11 cellular contexts compared by ENCODE assay signal in the genomic region with DNA sequence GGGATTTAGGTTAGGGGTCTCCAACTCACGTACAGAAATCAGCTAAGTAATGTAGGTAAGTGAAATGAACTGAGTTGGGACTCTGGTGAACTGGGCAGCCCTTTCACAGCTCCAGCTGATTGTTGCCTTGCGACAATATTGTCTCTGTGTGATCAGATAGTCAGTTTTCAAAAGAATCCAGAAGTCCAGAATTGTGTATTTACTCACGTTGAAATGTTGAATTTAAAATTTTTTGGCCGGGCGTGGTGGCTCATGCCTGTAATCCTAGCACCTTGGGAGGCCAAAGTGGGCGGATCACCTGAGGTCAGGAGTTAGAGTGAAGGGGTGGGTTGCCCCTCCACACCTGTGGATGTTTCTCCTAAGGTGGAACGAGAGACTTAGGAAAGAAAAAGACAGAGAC. TPM values are rescaled to one million over a fixed set of nuclear protein-coding genes. Genes with fewer than 3 reads are reported as not detected.
DNase-seq lines count a peak whose midpoint lies in the region; ATAC-seq and TF ChIP-seq lines count a peak whose summit lies in the region.
"Had no signal": no experiment of that assay in that cellular context is flagged by ENCODE, and none has a peak within 500 bp of the region (broad histone marks: within the 10 kb centered on the region; RNA-seq: fewer than 3 reads in every experiment).

No MANE protein-coding gene starts in this region.

- dilution Hi-C loops in mammary epithelial cell (cut with HindIII; ENCODE audit: low sequenced_read_pairs), result loop anchor here (25.0 kb wide), 1 partner anchor 471 kb away; no protein-coding TSS in a partner anchor

- H3K9me3 ChIP-seq in Loucy (ENCODE audit: insufficient read depth, low read depth, low read length) (no peaks in the 10 kb centered on the region), mammary epithelial cell (replicated peaks; ENCODE audit: insufficient read depth, low read length) (no peaks in the 10 kb centered on the region)

- peaks cover 20% of the 10 kb centered on the region for H3K36me3 ChIP-seq in Loucy (ENCODE audit: insufficient read depth, low read length)
- H3K36me3 ChIP-seq in mammary epithelial cell (ENCODE audit: insufficient read depth, low read length), result peaks cover 18% of the 10 kb centered on the region

- H3K27me3 ChIP-seq in Loucy (ENCODE audit: insufficient read depth, low read length, poor library complexity, severe bottlenecking), result peaks cover 11% of the 10 kb centered on the region
- H3K27me3 ChIP-seq in mammary epithelial cell (ENCODE audit: insufficient read depth, low read length), result no peaks in the 10 kb centered on the region

- H3K4me3 ChIP-seq in Loucy (ENCODE audit: low read length, poor library complexity, severe bottlenecking) (peak overlapping the region; percentile 90), mammary epithelial cell (replicated peaks in 1 of 3; ENCODE audit: insufficient read depth in 1 of 3, low read depth in 2 of 3, low read length in 3 of 3) (no peak overlapping the region)

- intact Hi-C loops in mammary epithelial cell (cut with micrococcal nuclease) (loop anchor here (5.0 kb wide), 1 partner anchor 186 kb away; the partner anchor contains the start of genes LBHD1 and UQCC3), posterior vena cava (cut with DNase I) (no loop called here)

- H3K27ac ChIP-seq in mammary epithelial cell (ENCODE audit: insufficient read depth, low read depth, low read length), result no peak overlapping the region

- H3F3A ChIP-seq in Loucy (ENCODE audit: low read depth), result peaks cover 2% of the 10 kb centered on the region; the same call in 1 of the 2 replicates

- DNase-seq in NCI-H82 (lab: John Stamatoyannopoulos, UW), result peak; percentile 47
- DNase-seq in NCI-H82 treated with DMSO at 0.1 percent for 48 hours (lab: John Stamatoyannopoulos, UW; ENCODE audit: unreplicated experiment), result no peak
- no peak for DNase-seq in mammary epithelial cell
- peak; percentile 13 for DNase-seq in posterior vena cava (ENCODE audit: low spot score)
- no peak for DNase-seq in NCI-H146 (lab: John Stamatoyannopoulos, UW)
- DNase-seq: 8988T; activated CD4-positive, CD25-positive, alpha-beta regulatory T cell had no signal

- peaks cover 43% of the 10 kb centered on the region for H3K4me1 ChIP-seq in Loucy (ENCODE audit: insufficient read depth, low read length, poor library complexity, severe bottlenecking)
- peaks cover 13% of the 10 kb centered on the region for H3K4me1 ChIP-seq in mammary epithelial cell (ENCODE audit: insufficient read depth, low read length)

- H3K79me2 ChIP-seq in Loucy (ENCODE audit: insufficient read depth, low read length) (peaks cover 64% of the 10 kb centered on the region), mammary epithelial cell (ENCODE audit: insufficient read depth, low read length) (peaks cover 47% of the 10 kb centered on the region)

- H3K4me2 ChIP-seq in Loucy (ENCODE audit: low read depth, low read length, poor library complexity, severe bottlenecking) (peak overlapping the region; percentile 88), mammary epithelial cell (ENCODE audit: insufficient read depth, low read depth, low read length) (peak overlapping the region; percentile 34)

- BruUV-seq in mammary epithelial cell (replicated peaks; lab: Mats Ljungman, UMichigan), result no TSS peak

- H3K9ac ChIP-seq in Loucy (ENCODE audit: low read depth, low read length, poor library complexity, severe bottlenecking) (peak overlapping the region; percentile 99), mammary epithelial cell (ENCODE audit: insufficient read depth, low read length) (no peak overlapping the region)

- 93% methylated on average over 7 of the region's 7 CpGs for WGBS in mammary epithelial cell (ENCODE audit: low coverage, missing lambda C conversion rate)

- H2AFZ ChIP-seq in Loucy (ENCODE audit: low read length) (no peak overlapping the region), mammary epithelial cell (ENCODE audit: low read depth, low read length) (no peak overlapping the region)

- TF ChIP-seq CTCF in Loucy (conservative IDR thresholded peaks at IDR 0.05; ENCODE audit: low read length) (no peak), mammary epithelial cell (conservative IDR thresholded peaks at IDR 0.05 in 1 of 2, IDR thresholded peaks at IDR 0.05 in 1 of 2; ENCODE audit: extremely low read depth in 1 of 2, insufficient read depth in 1 of 2, low read depth in 1 of 2, low read length in 2 of 2) (no peak)

- no peak for ATAC-seq in GM21381 (IDR thresholded peaks at IDR 0.05; ENCODE audit: unreplicated experiment)
- ATAC-seq in HG03457 (IDR thresholded peaks at IDR 0.05; ENCODE audit: unreplicated experiment), result no peak

- peaks cover 24% of the 10 kb centered on the region for H4K20me1 ChIP-seq in Loucy (ENCODE audit: insufficient read depth, low read length, poor library complexity, severe bottlenecking)
- H4K20me1 ChIP-seq in mammary epithelial cell (ENCODE audit: insufficient read depth, low read length), result peaks cover 9% of the 10 kb centered on the region

- in situ Hi-C loops in mammary epithelial cell (cut with MboI; ENCODE audit: low sequenced_read_pairs in 2 of 2), result loop anchor here in 1 of 2 donors (25.0 kb wide), 1 partner anchor 471 kb away; no protein-coding TSS in a partner anchor

- CTCF ChIA-PET in mammary epithelial cell (lab: Charles Lee; ENCODE audit: low non-redundant PET), result no interaction called here

- no peaks in the 10 kb centered on the region for H3K9me2 ChIP-seq in Loucy (replicated peaks; ENCODE audit: low read depth, low read length)

RNA-seq across cellular contexts. Expression of gene WDR74, which starts 18.8 kb away (rescaled TPM):
- total RNA-seq in mammary epithelial cell, result 10 to 100 TPM; 36.7 to 66.5 TPM
- polyA plus RNA-seq in mammary epithelial cell, result 59.5 TPM
- polyA minus RNA-seq in mammary epithelial cell, result 53.5 TPM
- 10 to 100 TPM; 38.5 to 45.6 TPM for total RNA-seq in posterior vena cava

RNA-seq across cellular contexts. Expression of gene SLC3A2, which starts 22.5 kb away (rescaled TPM):
- 1,000 to 10,000 TPM; 1,418 to 1,465 TPM for total RNA-seq in mammary epithelial cell
- polyA plus RNA-seq in mammary epithelial cell, result 1,009 TPM
- polyA minus RNA-seq in mammary epithelial cell, result 581 TPM
- 100 to 1,000 TPM in 1 of 2 donors, 10 to 100 TPM in 1; 89.4 to 114 TPM for total RNA-seq in posterior vena cava

RNA-seq across cellular contexts. Expression of gene TEX54, which starts 25.6 kb away (rescaled TPM):
- not detected for total RNA-seq in mammary epithelial cell
- not detected for polyA plus RNA-seq in mammary epithelial cell
- polyA minus RNA-seq in mammary epithelial cell, result not detected
- not detected for total RNA-seq in posterior vena cava
- total RNA-seq: subcutaneous adipose tissue had no signal

RNA-seq across cellular contexts. Expression of gene STX5, which starts 26.4 kb away (rescaled TPM):
- total RNA-seq in mammary epithelial cell (10 to 100 TPM; 26.7 to 44.1 TPM), posterior vena cava (10 to 100 TPM; 32.8 to 34.0 TPM)
- 35.1 TPM for polyA plus RNA-seq in mammary epithelial cell
- polyA minus RNA-seq in mammary epithelial cell, result 34.8 TPM

RNA-seq across cellular contexts. Expression of gene NXF1, which starts 53.0 kb away (rescaled TPM):
- total RNA-seq in mammary epithelial cell (10 to 100 TPM; 24.3 to 43.4 TPM), posterior vena cava (10 to 100 TPM; 53.0 to 58.1 TPM)
- polyA plus RNA-seq in mammary epithelial cell, result 25.8 TPM
- 102 TPM for polyA minus RNA-seq in mammary epithelial cell

Comparison
In these comparisons a context has a peak if more than half of its experiments do, and no peak if none do; other contexts are left out.
1. DNase-seq: peak in NCI-H82 (single experiment) and posterior vena cava (single experiment); none in NCI-H82 treated with DMSO at 0.1 percent for 48 hours (single experiment), mammary epithelial cell (single experiment) and NCI-H146 (single experiment).
2. RNA of gene SLC3A2, which starts 22.5 kb away (total RNA-seq): 1,418 to 1,465 TPM in mammary epithelial cell; 89.4 to 114 TPM in posterior vena cava; every median in the first group is over 10 times any median in the second.